In the genomic region with DNA sequence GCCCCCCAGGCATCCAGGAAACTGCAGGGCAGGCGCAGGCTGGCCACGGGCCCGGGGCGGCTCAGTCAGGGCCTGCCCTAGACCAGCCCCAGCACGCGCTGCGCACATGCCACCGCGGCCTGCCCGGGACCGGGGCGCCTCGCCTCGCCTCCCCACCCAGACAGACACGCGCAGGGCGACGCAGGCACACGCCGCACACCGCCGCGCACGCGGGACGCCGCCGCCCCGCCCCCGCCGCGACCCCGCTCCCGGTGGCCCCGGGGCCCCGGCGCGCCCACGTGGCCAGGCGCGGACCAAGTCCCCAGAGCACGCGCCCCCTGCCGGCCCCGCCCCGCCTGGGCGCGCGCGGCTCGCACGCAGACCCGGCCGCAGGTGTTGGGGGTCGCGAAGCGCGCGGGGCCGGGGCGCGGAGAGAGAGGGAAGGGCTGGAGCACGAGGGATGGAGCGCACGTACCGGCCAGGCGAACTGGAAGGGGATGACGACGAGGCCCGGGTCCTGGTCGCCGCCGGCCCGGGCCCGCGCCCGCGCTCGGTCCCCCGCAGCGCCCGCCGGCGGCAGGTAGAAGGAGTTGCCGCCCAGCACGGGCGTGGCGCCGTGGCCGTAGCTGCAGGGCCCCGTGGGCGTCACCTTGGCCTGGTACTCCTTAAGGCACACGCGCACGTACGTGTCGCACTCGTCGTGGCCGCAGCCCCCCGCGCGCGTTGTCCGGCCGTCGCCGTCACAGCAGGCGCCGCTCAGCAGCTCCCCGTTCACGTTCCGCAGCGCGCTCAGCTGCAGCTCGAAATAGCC, we compare ENCODE assay signal across 8 cellular contexts. TPM values are rescaled to one million over a fixed set of nuclear protein-coding genes. Genes with fewer than 3 reads are reported as not detected.
A peak's percentile ranks its signal among the peaks of the same experiment; 100 is the strongest.
DNase-seq lines count a peak whose midpoint lies in the region; ATAC-seq, FAIRE-seq and TF ChIP-seq lines count a peak whose summit lies in the region.

No MANE protein-coding gene starts in this region.

- H3K79me2 ChIP-seq in HCT116 (ENCODE audit: insufficient read depth, low read length), result peaks cover 50% of the 10 kb centered on the region

- no peaks in the 10 kb centered on the region; the same call in 1 of the 2 replicates for H4K20me1 ChIP-seq in HCT116 (ENCODE audit: insufficient read depth)

- H3K9me2 ChIP-seq in HCT116 (ENCODE audit: insufficient read depth), result no peaks in the 10 kb centered on the region

- WGBS in A549 (ENCODE audit: missing lambda C conversion rate), result under 1% methylated on average over 41 of the region's 116 CpGs

- POLR2A ChIA-PET in A549 (lab: Yijun Ruan, JAX) (interaction anchor here (1.2 to 3.5 kb wide), 3 partner anchors 75 to 81 kb away, joined by 3 to 11 read pairs (median 4); no protein-coding TSS in a partner anchor), HCT116 (lab: Charles Lee) (interaction anchor here (1.5 kb wide), 1 partner anchor 76 kb away, joined by 3 read pairs; no protein-coding TSS in a partner anchor)

- H3K4me1 ChIP-seq in A549 (peaks cover 33% of the 10 kb centered on the region), HCT116 (ENCODE audit: control insufficient read depth in 1 of 2, insufficient read depth in 2 of 2, low read length in 2 of 2) (peaks cover 45 to 73% of the 10 kb centered on the region in 2 experiments), adipocyte (ENCODE audit: control insufficient read depth, insufficient read depth, low read length) (no peaks in the 10 kb centered on the region), left lung (peaks cover 16 to 36% of the 10 kb centered on the region in 2 donors)

- H2AFZ ChIP-seq in HCT116 (ENCODE audit: low read depth, low read length, poor library complexity, severe bottlenecking), result no peak overlapping the region

- TF ChIP-seq RAD21 in A549 (conservative IDR thresholded peaks at IDR 0.05 in 1 of 2, IDR thresholded peaks at IDR 0.05 in 1 of 2), result no peak
- TF ChIP-seq RAD21 in HCT116 (IDR thresholded peaks at IDR 0.05; ENCODE audit: low read depth), result no peak

- peaks cover 0 to 3% of the 10 kb centered on the region in 2 experiments; a peak in 1 of 4 replicates for H3K36me3 ChIP-seq in HCT116 (ENCODE audit: control insufficient read depth in 1 of 2, insufficient read depth in 2 of 2, low read length in 2 of 2)
- no peaks in the 10 kb centered on the region for H3K36me3 ChIP-seq in adipocyte (ENCODE audit: control insufficient read depth, insufficient read depth, low read length, severe bottlenecking)
- H3K36me3 ChIP-seq in left lung, result no peaks in the 10 kb centered on the region

- no peak for TF ChIP-seq EP300 in A549 (IDR thresholded peaks at IDR 0.05)

- CTCF ChIA-PET in A549 (lab: Yijun Ruan, JAX) (interaction anchor here (0.6 to 15.2 kb wide), 10 partner anchors 8 to 194 kb away, joined by 3 to 132 read pairs (median 6); partner anchors contain the start of gene NUDT14), HCT116 (lab: Charles Lee) (interaction anchor here (0.6 to 1.4 kb wide), 2 partner anchors 77 to 361 kb away, joined by 5 read pairs; no protein-coding TSS in a partner anchor)

- H3K9ac ChIP-seq in HCT116 (ENCODE audit: low read length), result peak overlapping the region; percentile 94
- no peak overlapping the region for H3K9ac ChIP-seq in adipocyte (ENCODE audit: low read length)

- TF ChIP-seq CTCF in A549 (IDR thresholded peaks at IDR 0.05) (peak; percentile 51), HCT116 (IDR thresholded peaks at IDR 0.05 in 2 of 3, conservative IDR thresholded peaks at IDR 0.05 in 1 of 3; ENCODE audit: borderline replicate concordance in 1 of 3, insufficient read depth in 1 of 3, low read depth in 2 of 3, low read length in 2 of 3) (peak in 1 of 3 experiments; percentile 36; a peak in 2 of 6 replicates), left lung (IDR thresholded peaks at IDR 0.05) (peak in 1 of 2 donors; percentile 21)

- H3K27me3 ChIP-seq in HCT116 (ENCODE audit: insufficient read depth, low read length) (no peaks in the 10 kb centered on the region), adipocyte (replicated peaks; ENCODE audit: control insufficient read depth, insufficient read depth, low read length) (peaks cover 27% of the 10 kb centered on the region), left lung (peaks cover 0 to 52% of the 10 kb centered on the region in 2 donors)

- DNase-seq in A549 (ENCODE audit: low read depth in 1 of 2, low spot score in 1 of 2) (no peak), HCT116 (ENCODE audit: low read depth, low spot score) (no peak), adipocyte (ENCODE audit: low read depth) (peak; percentile 38), left lung (no peak), T-helper 9 cell (no peak), GM19239 (ENCODE audit: insufficient read length, low spot score) (no peak)

- H3K9me3 ChIP-seq in A549 (no peaks in the 10 kb centered on the region), HCT116 (ENCODE audit: control insufficient read depth in 1 of 2, insufficient read depth in 1 of 2, low read depth in 1 of 2, low read length in 2 of 2) (no peaks in the 10 kb centered on the region), adipocyte (ENCODE audit: control insufficient read depth, low read length) (no peaks in the 10 kb centered on the region), left lung (no peaks in the 10 kb centered on the region)

- no peak for FAIRE-seq in A549 (lab: Jason Lieb, UNC)
- no peak for FAIRE-seq in GM19239 (lab: Jason Lieb, UNC)

- BruUV-seq in HCT116 (replicated peaks; lab: Mats Ljungman, UMichigan), result no TSS peak

- intact Hi-C loops in HCT116 (cut with micrococcal nuclease) (loop anchor here (2.0 to 10.0 kb wide), 2 partner anchors 75 to 193 kb away; partner anchors contain the start of gene AHNAK2), left lung (cut with DNase I) (no loop called here)

- RAD21 ChIA-PET in HCT116 (lab: Charles Lee; ENCODE audit: low non-redundant PET in 1 of 2, low total read pairs in 2 of 2, uncharacterized antibody in 2 of 2, unreplicated experiment in 2 of 2), result no interaction called here

- TF ChIP-seq POLR2A in A549 (IDR thresholded peaks at IDR 0.05; ENCODE audit: low read length) (peak; percentile 24; the same call in 1 of the 2 replicates), HCT116 (IDR thresholded peaks at IDR 0.05; ENCODE audit: borderline replicate concordance, extremely low read depth, insufficient read depth, insufficient read length) (peak; percentile 9)

- H3K4me2 ChIP-seq in A549, result peak overlapping the region; percentile 95
- H3K4me2 ChIP-seq in HCT116 (ENCODE audit: low read length), result peak overlapping the region; percentile 98

- ATAC-seq in A549 (no peak), HCT116 (peak; percentile 44), left lung (peak; percentile 14), HG03159 (IDR thresholded peaks at IDR 0.05; ENCODE audit: unreplicated experiment) (no peak), GM21526 (IDR thresholded peaks at IDR 0.05; ENCODE audit: low FRiP score, unreplicated experiment) (no peak)

- H3K27ac ChIP-seq in A549 (peak overlapping the region; percentile 66 to 90), HCT116 (ENCODE audit: low read depth, low read length) (peak overlapping the region; percentile 93), left lung (no peak overlapping the region)

- peak overlapping the region; percentile 59 for H3K4me3 ChIP-seq in A549
- H3K4me3 ChIP-seq in HCT116 (replicated peaks in 1 of 2; ENCODE audit: low read depth in 1 of 2, low read length in 2 of 2), result peak overlapping the region; percentile 55 to 65
- H3K4me3 ChIP-seq in adipocyte (ENCODE audit: low read length), result no peak overlapping the region
- H3K4me3 ChIP-seq in left lung, result peak overlapping the region; percentile 35 to 48

TF ChIP-seq in A549, 52 proteins besides CTCF, POLR2A, EP300 and RAD21 (continues in another document):
- TF ChIP-seq RFX5 (IDR thresholded peaks at IDR 0.05), result no peak
- TF ChIP-seq JUNB (IDR thresholded peaks at IDR 0.05), result no peak
- no peak for TF ChIP-seq MAFK (IDR thresholded peaks at IDR 0.05; ENCODE audit: partially characterized antibody)
- TF ChIP-seq, protein P1, sequence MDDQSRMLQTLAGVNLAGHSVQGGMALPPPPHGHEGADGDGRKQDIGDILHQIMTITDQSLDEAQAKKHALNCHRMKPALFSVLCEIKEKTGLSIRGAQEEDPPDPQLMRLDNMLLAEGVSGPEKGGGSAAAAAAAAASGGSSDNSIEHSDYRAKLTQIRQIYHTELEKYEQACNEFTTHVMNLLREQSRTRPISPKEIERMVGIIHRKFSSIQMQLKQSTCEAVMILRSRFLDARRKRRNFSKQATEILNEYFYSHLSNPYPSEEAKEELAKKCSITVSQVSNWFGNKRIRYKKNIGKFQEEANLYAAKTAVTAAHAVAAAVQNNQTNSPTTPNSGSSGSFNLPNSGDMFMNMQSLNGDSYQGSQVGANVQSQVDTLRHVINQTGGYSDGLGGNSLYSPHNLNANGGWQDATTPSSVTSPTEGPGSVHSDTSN (IDR thresholded peaks at IDR 0.05), result no peak

TF ChIP-seq in HCT116, 20 proteins besides CTCF, POLR2A, EP300 and RAD21:
- TF ChIP-seq ZFX (IDR thresholded peaks at IDR 0.05), result peak; percentile 90
- TF ChIP-seq POLR2AphosphoS5 (IDR thresholded peaks at IDR 0.05; ENCODE audit: low read depth, low read length), result peak; percentile 13; the same call in 1 of the 2 replicates
- TF ChIP-seq SRF (IDR thresholded peaks at IDR 0.05; ENCODE audit: low read depth), result no peak
- TF ChIP-seq, protein P2, sequence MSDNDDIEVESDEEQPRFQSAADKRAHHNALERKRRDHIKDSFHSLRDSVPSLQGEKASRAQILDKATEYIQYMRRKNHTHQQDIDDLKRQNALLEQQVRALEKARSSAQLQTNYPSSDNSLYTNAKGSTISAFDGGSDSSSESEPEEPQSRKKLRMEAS (IDR thresholded peaks at IDR 0.05), result no peak
- TF ChIP-seq TCF7L2 (IDR thresholded peaks at IDR 0.05; ENCODE audit: borderline replicate concordance, extremely low read depth, insufficient read depth, insufficient read length), result peak; percentile 62

RNA-seq across cellular contexts. Expression of gene JAG2, which starts 1.1 kb away (rescaled TPM):
- polyA plus RNA-seq in A549 (2011; rRNA removed) (4.8 and 5.9 TPM in 2 replicates), A549 (2017; fragmentation: RNase III; extraction: RNeasy Plus Mini Kit Qiagen cat#74134 plus additional on column Dnase treatment) (20.4 to 26.8 TPM (median 22.5 TPM) in 3 replicates)
- polyA plus RNA-seq in A549 (2012; cell fraction: cytosol; rRNA removed), result 26.3 and 28.3 TPM in 2 replicates
- polyA plus RNA-seq in A549 (2012; cell fraction: nucleus; rRNA removed), result 145 and 149 TPM in 2 replicates
- 3.7 and 7.7 TPM in 2 replicates for polyA minus RNA-seq in A549 (2011; rRNA and poly(A)+ RNA removed)
- total RNA-seq in HCT116 (2021; ENCODE audit: unreplicated experiment) (85.9 TPM), left lung (10 to 100 TPM; 32.0 to 34.2 TPM)
- 71.0 and 86.6 TPM in 2 replicates for polyA plus RNA-seq in HCT116 (2012)

RNA-seq across cellular contexts. Expression of gene NUDT14, which starts 13.6 kb away (rescaled TPM):
- 11.3 and 12.6 TPM in 2 replicates for polyA plus RNA-seq in A549 (2011; rRNA removed)
- 35.8 and 42.3 TPM in 2 replicates for polyA plus RNA-seq in A549 (2012; cell fraction: cytosol; rRNA removed)
- 67.4 and 72.4 TPM in 2 replicates for polyA plus RNA-seq in A549 (2012; cell fraction: nucleus; rRNA removed)
- polyA plus RNA-seq in A549 (2017; fragmentation: RNase III; extraction: RNeasy Plus Mini Kit Qiagen cat#74134 plus additional on column Dnase treatment), result 27.8 to 31.3 TPM (median 30.7 TPM) in 3 replicates
- polyA minus RNA-seq in A549 (2011; rRNA and poly(A)+ RNA removed), result 5.1 and 8.4 TPM in 2 replicates
- 56.1 TPM for total RNA-seq in HCT116 (2021; ENCODE audit: unreplicated experiment)
- 41.5 and 42.8 TPM in 2 replicates for polyA plus RNA-seq in HCT116 (2012)
- total RNA-seq in left lung, result 10 to 100 TPM; 52.5 to 77.5 TPM

Comparison
In these comparisons a context has a peak if more than half of its experiments do, and no peak if none do; other contexts are left out.
1. ATAC-seq: peak in HCT116 (single experiment) and left lung (single experiment); none in A549 (0 of 2), HG03159 (single experiment) and GM21526 (single experiment).
2. H3K27ac ChIP-seq: peak in A549 (2 of 2) and HCT116 (single experiment); none in left lung (0 of 2).